1 cellular context compared by ENCODE assay signal in the genomic region with DNA sequence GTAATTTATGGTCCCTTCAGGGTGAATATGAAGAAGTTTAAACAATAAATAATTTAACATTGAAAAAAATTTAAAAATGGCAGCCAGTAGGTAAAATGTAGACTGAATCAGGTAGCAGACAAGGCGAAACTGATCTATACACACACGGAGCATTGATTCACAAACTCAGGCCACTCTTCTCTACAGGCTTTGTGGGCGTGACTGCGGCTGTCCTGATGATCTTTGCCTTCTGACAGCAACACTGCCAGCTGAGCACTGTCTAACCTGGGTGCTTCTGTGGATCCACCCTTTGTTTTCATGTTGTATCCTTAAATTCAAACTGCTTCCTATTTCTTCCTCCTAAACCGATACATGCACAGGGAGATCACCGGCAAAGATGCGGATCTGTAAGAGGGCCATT.
TF ChIP-seq lines count a peak whose summit lies in the region.

No MANE protein-coding gene starts in this region.

TF ChIP-seq in HepG2, 621 proteins besides CTCF, POLR2A, EP300 and RAD21 (continued from another document):
- no peak for TF ChIP-seq MLXIP (CRISPR knock-in tag; IDR thresholded peaks at IDR 0.05; ENCODE audit: borderline replicate concordance)
- no peak for TF ChIP-seq FOXJ3 (CRISPR knock-in tag; IDR thresholded peaks at IDR 0.05; ENCODE audit: borderline replicate concordance)
- TF ChIP-seq, protein P1, sequence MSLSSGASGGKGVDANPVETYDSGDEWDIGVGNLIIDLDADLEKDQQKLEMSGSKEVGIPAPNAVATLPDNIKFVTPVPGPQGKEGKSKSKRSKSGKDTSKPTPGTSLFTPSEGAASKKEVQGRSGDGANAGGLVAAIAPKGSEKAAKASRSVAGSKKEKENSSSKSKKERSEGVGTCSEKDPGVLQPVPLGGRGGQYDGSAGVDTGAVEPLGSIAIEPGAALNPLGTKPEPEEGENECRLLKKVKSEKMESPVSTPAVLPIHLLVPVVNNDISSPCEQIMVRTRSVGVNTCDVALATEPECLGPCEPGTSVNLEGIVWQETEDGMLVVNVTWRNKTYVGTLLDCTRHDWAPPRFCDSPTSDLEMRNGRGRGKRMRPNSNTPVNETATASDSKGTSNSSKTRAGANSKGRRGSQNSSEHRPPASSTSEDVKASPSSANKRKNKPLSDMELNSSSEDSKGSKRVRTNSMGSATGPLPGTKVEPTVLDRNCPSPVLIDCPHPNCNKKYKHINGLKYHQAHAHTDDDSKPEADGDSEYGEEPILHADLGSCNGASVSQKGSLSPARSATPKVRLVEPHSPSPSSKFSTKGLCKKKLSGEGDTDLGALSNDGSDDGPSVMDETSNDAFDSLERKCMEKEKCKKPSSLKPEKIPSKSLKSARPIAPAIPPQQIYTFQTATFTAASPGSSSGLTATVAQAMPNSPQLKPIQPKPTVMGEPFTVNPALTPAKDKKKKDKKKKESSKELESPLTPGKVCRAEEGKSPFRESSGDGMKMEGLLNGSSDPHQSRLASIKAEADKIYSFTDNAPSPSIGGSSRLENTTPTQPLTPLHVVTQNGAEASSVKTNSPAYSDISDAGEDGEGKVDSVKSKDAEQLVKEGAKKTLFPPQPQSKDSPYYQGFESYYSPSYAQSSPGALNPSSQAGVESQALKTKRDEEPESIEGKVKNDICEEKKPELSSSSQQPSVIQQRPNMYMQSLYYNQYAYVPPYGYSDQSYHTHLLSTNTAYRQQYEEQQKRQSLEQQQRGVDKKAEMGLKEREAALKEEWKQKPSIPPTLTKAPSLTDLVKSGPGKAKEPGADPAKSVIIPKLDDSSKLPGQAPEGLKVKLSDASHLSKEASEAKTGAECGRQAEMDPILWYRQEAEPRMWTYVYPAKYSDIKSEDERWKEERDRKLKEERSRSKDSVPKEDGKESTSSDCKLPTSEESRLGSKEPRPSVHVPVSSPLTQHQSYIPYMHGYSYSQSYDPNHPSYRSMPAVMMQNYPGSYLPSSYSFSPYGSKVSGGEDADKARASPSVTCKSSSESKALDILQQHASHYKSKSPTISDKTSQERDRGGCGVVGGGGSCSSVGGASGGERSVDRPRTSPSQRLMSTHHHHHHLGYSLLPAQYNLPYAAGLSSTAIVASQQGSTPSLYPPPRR (CRISPR knock-in tag; IDR thresholded peaks at IDR 0.05; ENCODE audit: borderline replicate concordance): no peak
- no peak for TF ChIP-seq DRAP1 (CRISPR knock-in tag; IDR thresholded peaks at IDR 0.05)
- 0 out of 2 replicates have a peak, but pooled peaks have one; percentile 32 for TF ChIP-seq ZNF331 (CRISPR knock-in tag; IDR thresholded peaks at IDR 0.05)
